ENCODE assay signal across 1 cellular context in the genomic region with DNA sequence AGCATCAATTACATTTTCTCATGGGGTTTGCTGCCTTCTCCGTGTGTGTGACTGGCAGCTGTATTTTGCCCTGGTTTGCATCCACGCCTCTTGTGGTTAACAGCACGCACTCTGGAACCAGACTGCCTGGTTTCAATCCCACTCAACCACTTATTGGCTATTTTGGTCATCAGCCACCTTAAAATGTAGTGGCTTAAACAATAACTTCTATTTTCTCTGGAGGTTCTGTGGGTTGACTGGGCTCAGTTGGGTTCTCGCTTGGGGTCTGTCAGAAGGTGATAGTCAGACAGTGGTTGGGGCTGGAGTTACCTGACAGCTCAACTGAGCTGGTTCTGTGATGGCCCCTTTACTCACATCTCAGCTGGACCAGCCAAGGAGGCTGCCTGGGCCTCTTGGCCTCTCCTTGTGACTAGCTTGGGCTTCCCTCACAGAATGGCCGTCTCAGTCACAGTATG.
A peak's percentile ranks its signal among the peaks of the same experiment; 100 is the strongest.
TF ChIP-seq lines count a peak whose summit lies in the region.

No MANE protein-coding gene starts in this region.

TF ChIP-seq in GM12878, 131 proteins besides CTCF, POLR2A, EP300 and RAD21 (continued from another document and continues in another):
- TF ChIP-seq, protein P1, sequence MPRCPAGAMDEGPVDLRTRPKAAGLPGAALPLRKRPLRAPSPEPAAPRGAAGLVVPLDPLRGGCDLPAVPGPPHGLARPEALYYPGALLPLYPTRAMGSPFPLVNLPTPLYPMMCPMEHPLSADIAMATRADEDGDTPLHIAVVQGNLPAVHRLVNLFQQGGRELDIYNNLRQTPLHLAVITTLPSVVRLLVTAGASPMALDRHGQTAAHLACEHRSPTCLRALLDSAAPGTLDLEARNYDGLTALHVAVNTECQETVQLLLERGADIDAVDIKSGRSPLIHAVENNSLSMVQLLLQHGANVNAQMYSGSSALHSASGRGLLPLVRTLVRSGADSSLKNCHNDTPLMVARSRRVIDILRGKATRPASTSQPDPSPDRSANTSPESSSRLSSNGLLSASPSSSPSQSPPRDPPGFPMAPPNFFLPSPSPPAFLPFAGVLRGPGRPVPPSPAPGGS (IDR thresholded peaks at IDR 0.05; ENCODE audit: borderline replicate concordance, insufficient read depth, low read depth, low read length, poor library complexity, severe bottlenecking), result no peak
- TF ChIP-seq SMAD5 (IDR thresholded peaks at IDR 0.05; ENCODE audit: low read depth), result no peak
- no peak for TF ChIP-seq ZBED1 (IDR thresholded peaks at IDR 0.05; ENCODE audit: borderline replicate concordance)
- no peak for TF ChIP-seq REST (IDR thresholded peaks at IDR 0.05; ENCODE audit: low read depth, low read length)
- TF ChIP-seq CEBPB (IDR thresholded peaks at IDR 0.05; ENCODE audit: borderline replicate concordance in 1 of 2, low read depth in 2 of 2, low read length in 2 of 2), result no peak
- TF ChIP-seq TCF7 (IDR thresholded peaks at IDR 0.05; ENCODE audit: borderline replicate concordance), result no peak
- TF ChIP-seq JUND (IDR thresholded peaks at IDR 0.05; ENCODE audit: low read depth, low read length), result no peak
- TF ChIP-seq PML (IDR thresholded peaks at IDR 0.05; ENCODE audit: low read length), result no peak
- peak; percentile 95 for TF ChIP-seq RUNX3 (IDR thresholded peaks at IDR 0.05; ENCODE audit: low read length)
- TF ChIP-seq, protein P2, sequence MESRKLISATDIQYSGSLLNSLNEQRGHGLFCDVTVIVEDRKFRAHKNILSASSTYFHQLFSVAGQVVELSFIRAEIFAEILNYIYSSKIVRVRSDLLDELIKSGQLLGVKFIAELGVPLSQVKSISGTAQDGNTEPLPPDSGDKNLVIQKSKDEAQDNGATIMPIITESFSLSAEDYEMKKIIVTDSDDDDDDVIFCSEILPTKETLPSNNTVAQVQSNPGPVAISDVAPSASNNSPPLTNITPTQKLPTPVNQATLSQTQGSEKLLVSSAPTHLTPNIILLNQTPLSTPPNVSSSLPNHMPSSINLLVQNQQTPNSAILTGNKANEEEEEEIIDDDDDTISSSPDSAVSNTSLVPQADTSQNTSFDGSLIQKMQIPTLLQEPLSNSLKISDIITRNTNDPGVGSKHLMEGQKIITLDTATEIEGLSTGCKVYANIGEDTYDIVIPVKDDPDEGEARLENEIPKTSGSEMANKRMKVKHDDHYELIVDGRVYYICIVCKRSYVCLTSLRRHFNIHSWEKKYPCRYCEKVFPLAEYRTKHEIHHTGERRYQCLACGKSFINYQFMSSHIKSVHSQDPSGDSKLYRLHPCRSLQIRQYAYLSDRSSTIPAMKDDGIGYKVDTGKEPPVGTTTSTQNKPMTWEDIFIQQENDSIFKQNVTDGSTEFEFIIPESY (IDR thresholded peaks at IDR 0.05), result no peak
- TF ChIP-seq RELA (IDR thresholded peaks at IDR 0.05; ENCODE audit: borderline replicate concordance, partially characterized antibody), result no peak
- TF ChIP-seq BCLAF1 (IDR thresholded peaks at IDR 0.05), result no peak
- TF ChIP-seq SUPT20H (IDR thresholded peaks at IDR 0.05; ENCODE audit: borderline replicate concordance, control insufficient read depth, low read depth, low read length), result no peak
- no peak for TF ChIP-seq IRF3 (IDR thresholded peaks at IDR 0.05)
- TF ChIP-seq, protein P3, sequence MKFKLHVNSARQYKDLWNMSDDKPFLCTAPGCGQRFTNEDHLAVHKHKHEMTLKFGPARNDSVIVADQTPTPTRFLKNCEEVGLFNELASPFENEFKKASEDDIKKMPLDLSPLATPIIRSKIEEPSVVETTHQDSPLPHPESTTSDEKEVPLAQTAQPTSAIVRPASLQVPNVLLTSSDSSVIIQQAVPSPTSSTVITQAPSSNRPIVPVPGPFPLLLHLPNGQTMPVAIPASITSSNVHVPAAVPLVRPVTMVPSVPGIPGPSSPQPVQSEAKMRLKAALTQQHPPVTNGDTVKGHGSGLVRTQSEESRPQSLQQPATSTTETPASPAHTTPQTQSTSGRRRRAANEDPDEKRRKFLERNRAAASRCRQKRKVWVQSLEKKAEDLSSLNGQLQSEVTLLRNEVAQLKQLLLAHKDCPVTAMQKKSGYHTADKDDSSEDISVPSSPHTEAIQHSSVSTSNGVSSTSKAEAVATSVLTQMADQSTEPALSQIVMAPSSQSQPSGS (IDR thresholded peaks at IDR 0.05; ENCODE audit: low read length), result no peak
- TF ChIP-seq ZNF592 (IDR thresholded peaks at IDR 0.05), result no peak
- TF ChIP-seq RAD51 (IDR thresholded peaks at IDR 0.05), result no peak
- TF ChIP-seq SREBF1 (IDR thresholded peaks at IDR 0.05; ENCODE audit: low read length), result no peak
- no peak for TF ChIP-seq SUZ12 (IDR thresholded peaks at IDR 0.05; ENCODE audit: unreplicated experiment)
- TF ChIP-seq ZNF274 (IDR thresholded peaks at IDR 0.05; ENCODE audit: insufficient read depth, insufficient read length), result no peak
- no peak for TF ChIP-seq SPI1 (IDR thresholded peaks at IDR 0.05; ENCODE audit: borderline replicate concordance, insufficient read depth, low read depth, low read length)
- no peak for TF ChIP-seq TBL1XR1 (IDR thresholded peaks at IDR 0.05; ENCODE audit: low read depth, low read length)
- no peak for TF ChIP-seq SP1 (IDR thresholded peaks at IDR 0.05; ENCODE audit: low read depth, low read length)
- TF ChIP-seq ZNF622 (IDR thresholded peaks at IDR 0.05), result no peak
- TF ChIP-seq TCF12 (IDR thresholded peaks at IDR 0.05; ENCODE audit: low read depth, low read length), result peak; percentile 80
- TF ChIP-seq CHD1 (IDR thresholded peaks at IDR 0.05; ENCODE audit: low read depth, low read length), result no peak
- TF ChIP-seq, protein P4, sequence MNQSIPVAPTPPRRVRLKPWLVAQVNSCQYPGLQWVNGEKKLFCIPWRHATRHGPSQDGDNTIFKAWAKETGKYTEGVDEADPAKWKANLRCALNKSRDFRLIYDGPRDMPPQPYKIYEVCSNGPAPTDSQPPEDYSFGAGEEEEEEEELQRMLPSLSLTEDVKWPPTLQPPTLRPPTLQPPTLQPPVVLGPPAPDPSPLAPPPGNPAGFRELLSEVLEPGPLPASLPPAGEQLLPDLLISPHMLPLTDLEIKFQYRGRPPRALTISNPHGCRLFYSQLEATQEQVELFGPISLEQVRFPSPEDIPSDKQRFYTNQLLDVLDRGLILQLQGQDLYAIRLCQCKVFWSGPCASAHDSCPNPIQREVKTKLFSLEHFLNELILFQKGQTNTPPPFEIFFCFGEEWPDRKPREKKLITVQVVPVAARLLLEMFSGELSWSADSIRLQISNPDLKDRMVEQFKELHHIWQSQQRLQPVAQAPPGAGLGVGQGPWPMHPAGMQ (IDR thresholded peaks at IDR 0.05; ENCODE audit: borderline replicate concordance), result peak; percentile 68; the same call in 1 of the 2 replicates
- TF ChIP-seq, protein P5, sequence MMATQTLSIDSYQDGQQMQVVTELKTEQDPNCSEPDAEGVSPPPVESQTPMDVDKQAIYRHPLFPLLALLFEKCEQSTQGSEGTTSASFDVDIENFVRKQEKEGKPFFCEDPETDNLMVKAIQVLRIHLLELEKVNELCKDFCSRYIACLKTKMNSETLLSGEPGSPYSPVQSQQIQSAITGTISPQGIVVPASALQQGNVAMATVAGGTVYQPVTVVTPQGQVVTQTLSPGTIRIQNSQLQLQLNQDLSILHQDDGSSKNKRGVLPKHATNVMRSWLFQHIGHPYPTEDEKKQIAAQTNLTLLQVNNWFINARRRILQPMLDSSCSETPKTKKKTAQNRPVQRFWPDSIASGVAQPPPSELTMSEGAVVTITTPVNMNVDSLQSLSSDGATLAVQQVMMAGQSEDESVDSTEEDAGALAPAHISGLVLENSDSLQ (IDR thresholded peaks at IDR 0.05), result peak; percentile 91
- TF ChIP-seq TARDBP (IDR thresholded peaks at IDR 0.05; ENCODE audit: borderline replicate concordance), result no peak
- TF ChIP-seq SMAD1 (IDR thresholded peaks at IDR 0.05; ENCODE audit: low read depth, partially characterized antibody), result no peak
- TF ChIP-seq MTA2 (IDR thresholded peaks at IDR 0.05; ENCODE audit: low read depth), result peak; percentile 70
- peak; percentile 54 for TF ChIP-seq BCL11A (IDR thresholded peaks at IDR 0.05; ENCODE audit: low read depth, low read length)
- TF ChIP-seq TAF1 (IDR thresholded peaks at IDR 0.05; ENCODE audit: borderline replicate concordance, low read depth, low read length), result no peak
- TF ChIP-seq YY1 (IDR thresholded peaks at IDR 0.05; ENCODE audit: low read depth, low read length), result peak; percentile 60; the same call in 1 of the 2 replicates
